In the genomic region with DNA sequence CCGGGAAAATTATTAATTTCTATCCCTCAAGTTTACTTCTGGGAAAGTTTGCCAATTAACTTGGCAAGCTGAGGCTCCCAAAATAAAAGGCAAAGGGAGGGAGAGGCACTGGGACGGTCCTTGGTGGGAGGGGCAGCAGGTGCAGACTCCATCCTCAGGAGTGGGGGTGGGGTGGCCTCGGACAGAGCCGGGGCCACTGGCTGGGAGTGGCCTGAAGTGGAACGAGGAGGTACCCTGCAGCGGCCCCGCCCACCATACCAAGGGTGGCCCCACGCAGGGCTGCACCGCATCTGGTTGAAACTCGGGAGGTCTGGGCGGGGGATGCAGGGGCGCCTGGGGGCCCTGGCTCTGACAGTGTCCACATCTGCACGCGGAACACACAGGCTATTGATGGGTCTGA, we compare ENCODE assay signal across 1 cellular context.
TF ChIP-seq lines count a peak whose summit lies in the region.

No MANE protein-coding gene starts in this region.

TF ChIP-seq in GM23338, 12 proteins besides CTCF, POLR2A, EP300 and RAD21:
- no peak for TF ChIP-seq ZNF462 (CRISPR knock-in tag; IDR thresholded peaks at IDR 0.05)
